Comparison of ENCODE assay signal across 14 cellular contexts in the genomic region with DNA sequence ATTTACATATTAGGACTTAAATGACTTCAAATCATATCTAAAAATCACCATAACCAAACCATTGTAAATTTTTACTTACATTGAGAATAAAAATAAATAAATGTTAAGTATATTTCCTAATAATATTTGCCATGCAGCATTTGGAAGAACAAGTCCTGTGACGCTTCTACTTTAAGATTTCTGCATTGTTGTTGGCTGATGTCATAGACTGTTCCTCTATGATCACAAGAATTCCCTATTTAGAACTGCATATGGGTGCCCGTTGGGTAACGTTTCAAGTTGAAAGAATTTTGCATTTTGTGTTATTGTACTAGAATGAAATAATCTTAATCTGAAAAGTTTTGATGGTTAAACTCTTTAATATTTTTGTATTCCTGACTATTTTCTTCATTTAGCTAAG. TPM values are rescaled to one million over a fixed set of nuclear protein-coding genes. Genes with fewer than 3 reads are reported as not detected.
DNase-seq lines count a peak whose midpoint lies in the region; ATAC-seq and TF ChIP-seq lines count a peak whose summit lies in the region.
"Had no signal": no experiment of that assay in that cellular context is flagged by ENCODE, and none has a peak within 500 bp of the region (broad histone marks: within the 10 kb centered on the region; RNA-seq: fewer than 3 reads in every experiment).

No MANE protein-coding gene starts in this region.

- peaks cover 0 to 52% (median 41%) of the 10 kb centered on the region in 12 donors for H3K4me1 ChIP-seq in heart left ventricle
- H3K4me1 ChIP-seq in tibial nerve: peaks cover 0 to 42% (median 24%) of the 10 kb centered on the region in 4 donors

- no peaks in the 10 kb centered on the region for H3K27me3 Mint-ChIP-seq in WTC11 (ENCODE audit: low read depth)

- H3K27ac Mint-ChIP-seq in WTC11: peak overlapping the region; percentile 94
- H3K27ac Mint-ChIP-seq: naive B cell had no signal

- H3K36me3 ChIP-seq in heart left ventricle (no peaks in the 10 kb centered on the region), tibial nerve (no peaks in the 10 kb centered on the region), H7 (replicated peaks; ENCODE audit: control insufficient read depth, insufficient read depth, low read length) (no peaks in the 10 kb centered on the region)
- H3K36me3 ChIP-seq: Peyer's patch had no signal

- peaks cover 11% of the 10 kb centered on the region for H3K9me3 Mint-ChIP-seq in WTC11

- TF ChIP-seq POLR2A in heart left ventricle (IDR thresholded peaks at IDR 0.05) (no peak), tibial nerve (IDR thresholded peaks at IDR 0.05) (no peak)

- ATAC-seq in heart left ventricle (peak in 1 of 4 donors; percentile 21), left ventricle myocardium superior (no peak), WTC11 (no peak)

- H3K4me3 ChIP-seq in heart left ventricle: peak overlapping the region in 2 of 12 donors; percentile 6 to 10
- no peak overlapping the region for H3K4me3 ChIP-seq in tibial nerve
- H3K4me3 ChIP-seq in H7 (ENCODE audit: insufficient read depth, low read depth, low read length): no peak overlapping the region
- H3K4me3 ChIP-seq: Peyer's patch had no signal

- CTCF ChIA-PET in WTC11 (lab: Charles Lee): interaction anchor here (0.7 kb wide), 1 partner anchor 27 kb away, joined by 3 read pairs; no protein-coding TSS in a partner anchor

- TF ChIP-seq EP300 in tibial nerve (IDR thresholded peaks at IDR 0.05): peak; percentile 18 to 47

- peaks cover 0 to 3% (median 0%) of the 10 kb centered on the region in 12 donors for H3K9me3 ChIP-seq in heart left ventricle
- no peaks in the 10 kb centered on the region for H3K9me3 ChIP-seq in tibial nerve
- H3K9me3 ChIP-seq: Peyer's patch had no signal

- H3K27me3 ChIP-seq in heart left ventricle: no peaks in the 10 kb centered on the region
- no peaks in the 10 kb centered on the region for H3K27me3 ChIP-seq in tibial nerve
- H3K27me3 ChIP-seq in H7 (ENCODE audit: control insufficient read depth, insufficient read depth, low read length): no peaks in the 10 kb centered on the region
- H3K27me3 ChIP-seq: Peyer's patch had no signal

- peak overlapping the region; percentile 66 to 100 (median 84) for H3K27ac ChIP-seq in heart left ventricle
- H3K27ac ChIP-seq in tibial nerve: peak overlapping the region; percentile 32 to 86 (median 60)
- H3K27ac ChIP-seq: VCaP had no signal

- peaks cover 53% of the 10 kb centered on the region for H3K4me1 Mint-ChIP-seq in WTC11

- POLR2A ChIA-PET in WTC11 (lab: Charles Lee): no interaction called here

- no peaks in the 10 kb centered on the region for H3K36me3 Mint-ChIP-seq in WTC11
- H3K36me3 Mint-ChIP-seq: naive B cell had no signal

- WGBS in heart left ventricle, 4 donors: 5 to 11% (median 10%) methylated on average over 3 of the region's 3 CpGs
- 16 to 20% methylated on average over 3 of the region's 3 CpGs for WGBS in tibial nerve, 2 donors

- TF ChIP-seq CTCF in heart left ventricle (IDR thresholded peaks at IDR 0.05) (no peak), WTC11 (IDR thresholded peaks at IDR 0.05) (no peak), tibial nerve (IDR thresholded peaks at IDR 0.05) (no peak)

- peak overlapping the region; percentile 11; the same call in 1 of the 2 replicates for H3K4me3 Mint-ChIP-seq in WTC11
- H3K4me3 Mint-ChIP-seq: naive B cell had no signal

- DNase-seq in heart left ventricle: no peak
- no peak for DNase-seq in left ventricle myocardium superior
- DNase-seq in WTC11 (ENCODE audit: low spot score): no peak
- DNase-seq in glomerular visceral epithelial cell (ENCODE audit: extremely low spot score): peak; percentile 41
- no peak for DNase-seq in tibial nerve (ENCODE audit: low spot score in 2 of 2)
- DNase-seq in NCI-H82 (lab: John Stamatoyannopoulos, UW): no peak
- no peak for DNase-seq in NCI-H2227 treated with DMSO at 0.1 percent for 48 hours (lab: John Stamatoyannopoulos, UW)
- DNase-seq in H7: no peak
- DNase-seq: hippocampal formation; naive B cell; NCI-H2029 treated with DMSO at 0.1 percent for 48 hours; Peyer's patch; stimulated activated CD4-positive, alpha-beta T cell treated with anti-CD3 and anti-CD28 coated beads, Interleukin-2, amount 100 ng/mL, for 24 hours had no signal

- intact Hi-C loops in heart left ventricle (cut with DNase I): no loop called here
- intact Hi-C loops in left ventricle myocardium superior (cut with micrococcal nuclease): no loop called here

TF ChIP-seq in WTC11, 78 proteins besides CTCF, POLR2A, EP300 and RAD21 (continues in another document):
- no peak for TF ChIP-seq HMGA2 (CRISPR knock-in tag; IDR thresholded peaks at IDR 0.05)
- no peak for TF ChIP-seq GTF2I (CRISPR knock-in tag; conservative IDR thresholded peaks at IDR 0.05)
- TF ChIP-seq ZNF416 (CRISPR knock-in tag; IDR thresholded peaks at IDR 0.05): no peak
- TF ChIP-seq SMAD3 (CRISPR knock-in tag; IDR thresholded peaks at IDR 0.05; ENCODE audit: borderline replicate concordance): no peak
- TF ChIP-seq IRF1 (CRISPR knock-in tag; IDR thresholded peaks at IDR 0.05): no peak
- TF ChIP-seq ZNF512 (CRISPR knock-in tag; IDR thresholded peaks at IDR 0.05; ENCODE audit: borderline replicate concordance): no peak
- no peak for TF ChIP-seq TCF7 (CRISPR knock-in tag; IDR thresholded peaks at IDR 0.05; ENCODE audit: low read depth)
- TF ChIP-seq NFATC4 (CRISPR knock-in tag; IDR thresholded peaks at IDR 0.05): no peak
- TF ChIP-seq FOXJ3 (CRISPR knock-in tag; IDR thresholded peaks at IDR 0.05; ENCODE audit: borderline replicate concordance): no peak
- TF ChIP-seq PRRX2 (CRISPR knock-in tag; IDR thresholded peaks at IDR 0.05): no peak
- no peak for TF ChIP-seq KAT7 (CRISPR knock-in tag; IDR thresholded peaks at IDR 0.05; ENCODE audit: borderline replicate concordance)
- no peak for TF ChIP-seq E2F4 (CRISPR knock-in tag; IDR thresholded peaks at IDR 0.05; ENCODE audit: borderline replicate concordance, low read depth)
- TF ChIP-seq CBFB (CRISPR knock-in tag; IDR thresholded peaks at IDR 0.05; ENCODE audit: low read depth): no peak
- no peak for TF ChIP-seq STAT6 (CRISPR knock-in tag; conservative IDR thresholded peaks at IDR 0.05; ENCODE audit: low read depth)

RNA-seq across cellular contexts. Expression of gene ITGB1, which starts 5.1 kb away (rescaled TPM):
- 1,000 to 10,000 TPM in 1 of 9 donors, 100 to 1,000 TPM in 8; 542 to 1,594 (median 701) TPM for total RNA-seq in heart left ventricle
- 1,000 to 10,000 TPM in 1 of 2 donors, 100 to 1,000 TPM in 1; 150 to 1,693 TPM for polyA plus RNA-seq in heart left ventricle
- 551 TPM for total RNA-seq in left ventricle myocardium superior
- total RNA-seq in WTC11 (2021): 317 to 344 TPM (median 321 TPM) in 3 replicates
- 100 to 1,000 TPM; 288 to 483 (median 404) TPM for total RNA-seq in tibial nerve
- 269 and 367 TPM in 2 replicates for total RNA-seq in H7 (2014; rRNA removed; shearing (Covaris generic))
